In the genomic region with DNA sequence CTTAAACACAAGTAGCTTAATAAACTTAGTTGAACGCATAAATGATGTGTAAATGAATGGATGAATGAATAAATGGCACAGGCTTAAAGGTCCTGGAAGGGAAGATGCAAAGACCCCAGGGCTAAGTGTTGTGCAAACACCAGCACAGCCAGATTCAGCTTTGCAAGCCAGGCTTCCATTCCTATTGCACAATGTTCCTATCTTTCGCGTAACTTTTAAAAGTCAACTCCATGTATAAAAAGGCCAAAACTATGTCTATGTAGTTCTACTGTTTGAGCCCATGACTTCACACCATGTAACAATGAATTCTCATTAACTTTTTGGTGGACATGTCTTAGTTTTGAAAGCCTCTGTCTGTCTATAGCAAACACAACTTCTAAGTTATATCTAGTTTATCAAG, we compare ENCODE assay signal across 19 cellular contexts.
DNase-seq lines count a peak whose midpoint lies in the region; ATAC-seq, FAIRE-seq and TF ChIP-seq lines count a peak whose summit lies in the region.
"Had no signal": no experiment of that assay in that cellular context is flagged by ENCODE, and none has a peak within 500 bp of the region (broad histone marks: within the 10 kb centered on the region; RNA-seq: fewer than 3 reads in every experiment).

No MANE protein-coding gene starts in this region.

- no peak overlapping the region for H4K91ac ChIP-seq in IMR-90 (ENCODE audit: insufficient read depth, low read depth, low read length)
- no peak overlapping the region for H4K91ac ChIP-seq in H1 (replicated peaks; ENCODE audit: insufficient read length, low read length)

- H3K4me2 ChIP-seq in IMR-90 (ENCODE audit: low read depth, low read length) (no peak overlapping the region), H1 (ENCODE audit: insufficient read depth in 1 of 2, low read depth in 2 of 2, low read length in 2 of 2) (no peak overlapping the region)
- H3K4me2 ChIP-seq: A549 had no signal

- H2AK5ac ChIP-seq in IMR-90 (ENCODE audit: low read depth, low read length) (no peak overlapping the region), H1 (ENCODE audit: low read depth, low read length) (no peak overlapping the region)

- H2BK12ac ChIP-seq in H1 (ENCODE audit: low read depth, low read length): no peak overlapping the region

- H3K4me3 ChIP-seq in IMR-90 (ENCODE audit: insufficient read depth, low read depth, low read length): no peak overlapping the region
- H3K4me3 ChIP-seq in H1 (ENCODE audit: extremely low read depth in 1 of 4, insufficient read depth in 2 of 4, low read depth in 3 of 4, low read length in 4 of 4): no peak overlapping the region
- no peak overlapping the region for H3K4me3 ChIP-seq in fibroblast of the aortic adventitia (ENCODE audit: low read depth, low read length)
- H3K4me3 ChIP-seq in WERI-Rb-1 (ENCODE audit: low read depth, low read length): no peak overlapping the region
- H3K4me3 ChIP-seq: A549 had no signal

- H3K9ac ChIP-seq in IMR-90 (ENCODE audit: low read depth, low read length): no peak overlapping the region
- H3K9ac ChIP-seq in H1 (replicated peaks in 1 of 4; ENCODE audit: extremely low read depth in 1 of 4, low read depth in 3 of 4, low read length in 3 of 4): no peak overlapping the region

- H4K5ac ChIP-seq in IMR-90 (ENCODE audit: low read depth, low read length): no peak overlapping the region
- H4K5ac ChIP-seq in H1 (ENCODE audit: insufficient read length, low read depth, low read length): no peak overlapping the region

- intact Hi-C loops in IMR-90 (cut with micrococcal nuclease): no loop called here

- no peak for ATAC-seq in IMR-90 (ENCODE audit: low read depth)
- ATAC-seq in HG03469 (IDR thresholded peaks at IDR 0.05; ENCODE audit: unreplicated experiment): no peak
- ATAC-seq in HG02763 (IDR thresholded peaks at IDR 0.05; ENCODE audit: unreplicated experiment): no peak
- ATAC-seq: A549 had no signal

- no TSS peak for BruUV-seq in IMR-90 (replicated peaks; lab: Mats Ljungman, UMichigan)

- no peak overlapping the region for H3K18ac ChIP-seq in IMR-90 (ENCODE audit: low read depth, low read length)
- H3K18ac ChIP-seq in H1 (ENCODE audit: extremely low read depth, low read length): no peak overlapping the region

- H3K79me2 ChIP-seq in H1 (ENCODE audit: control insufficient read depth in 1 of 2, insufficient read depth in 2 of 2, low read length in 2 of 2): no peaks in the 10 kb centered on the region

- H3K56ac ChIP-seq in IMR-90 (ENCODE audit: extremely low read depth, insufficient read depth, low read length) (no peak overlapping the region), H1 (replicated peaks; ENCODE audit: insufficient read length, low read depth, low read length) (no peak overlapping the region)

- H2BK20ac ChIP-seq in IMR-90 (ENCODE audit: low read depth, low read length): no peak overlapping the region
- no peak overlapping the region for H2BK20ac ChIP-seq in H1 (ENCODE audit: low read length)

- H4K8ac ChIP-seq in IMR-90 (ENCODE audit: low read depth in 2 of 2, low read length in 2 of 2) (no peak overlapping the region), H1 (ENCODE audit: extremely low read depth, insufficient read depth, low read length) (no peak overlapping the region)

- H2BK120ac ChIP-seq in IMR-90 (ENCODE audit: low read depth, low read length) (no peak overlapping the region), H1 (replicated peaks; ENCODE audit: low read depth, low read length) (no peak overlapping the region)

- H4K20me1 ChIP-seq in IMR-90 (ENCODE audit: insufficient read depth, low read length): no peaks in the 10 kb centered on the region
- no peaks in the 10 kb centered on the region for H4K20me1 ChIP-seq in H1 (replicated peaks in 1 of 2; ENCODE audit: control insufficient read depth in 1 of 2, insufficient read depth in 2 of 2, low read length in 2 of 2)

- H2BK15ac ChIP-seq in IMR-90 (ENCODE audit: low read depth, low read length) (no peak overlapping the region), H1 (ENCODE audit: low read length) (no peak overlapping the region)

- H3K4ac ChIP-seq in IMR-90 (ENCODE audit: low read depth, low read length) (no peak overlapping the region), H1 (replicated peaks; ENCODE audit: insufficient read length, low read depth, low read length) (no peak overlapping the region)

- no peaks in the 10 kb centered on the region for H3K79me1 ChIP-seq in IMR-90 (ENCODE audit: low read depth in 1 of 2, low read length in 2 of 2)
- H3K79me1 ChIP-seq in H1 (ENCODE audit: low read depth, low read length): no peaks in the 10 kb centered on the region

- H3K27me3 ChIP-seq in IMR-90 (ENCODE audit: control insufficient read depth, insufficient read depth, low read length): no peaks in the 10 kb centered on the region
- no peaks in the 10 kb centered on the region for H3K27me3 ChIP-seq in H1 (replicated peaks in 1 of 4; ENCODE audit: control insufficient read depth in 3 of 4, extremely low read depth in 1 of 4, insufficient read depth in 3 of 4, low read length in 3 of 4)
- no peaks in the 10 kb centered on the region for H3K27me3 ChIP-seq in WERI-Rb-1 (ENCODE audit: insufficient read depth, low read depth, severe bottlenecking)

- DNase-seq in H54 (ENCODE audit: insufficient read length, low spot score) (no peak), IMR-90 (no peak), H1 (ENCODE audit: low read depth in 1 of 2, low spot score in 2 of 2) (no peak), fibroblast of the aortic adventitia (ENCODE audit: low read depth) (peak; percentile 60), GM12891 (ENCODE audit: insufficient read length, low spot score) (no peak), WERI-Rb-1 (no peak)
- DNase-seq: BE2C; CD4-positive, alpha-beta memory T cell; DMS153; DMS79 treated with DMSO at 0.1 percent for 48 hours; EL; H7 had no signal

- in situ Hi-C loops in IMR-90 (cut with MboI; ENCODE audit: low sequenced_read_pairs): no loop called here

- no peak for TF ChIP-seq EP300 in H1 (IDR thresholded peaks at IDR 0.05; ENCODE audit: borderline replicate concordance in 1 of 2, low read depth in 2 of 2, low read length in 2 of 2)

- CTCF ChIA-PET in IMR-90 (lab: Yijun Ruan, JAX): no interaction called here
- CTCF ChIA-PET in H1 (lab: Charles Lee; ENCODE audit: partially characterized antibody): interaction anchor here (1.9 kb wide), 1 partner anchor 12 kb away, joined by 4 read pairs; no protein-coding TSS in a partner anchor

- TF ChIP-seq CTCF in IMR-90 (conservative IDR thresholded peaks at IDR 0.05; ENCODE audit: low read depth, low read length): no peak
- TF ChIP-seq CTCF in H1 (IDR thresholded peaks at IDR 0.05; ENCODE audit: control extremely low read depth in 1 of 3, insufficient read depth in 1 of 3, low read depth in 1 of 3, low read length in 3 of 3): no peak
- no peak for TF ChIP-seq CTCF in fibroblast of the aortic adventitia (IDR thresholded peaks at IDR 0.05; ENCODE audit: insufficient read depth, low read length)
- TF ChIP-seq CTCF in WERI-Rb-1 (IDR thresholded peaks at IDR 0.05; ENCODE audit: low read depth, low read length): no peak

- POLR2A ChIA-PET in IMR-90 (lab: Charles Lee; ENCODE audit: unreplicated experiment): no interaction called here
- POLR2A ChIA-PET in H1 (lab: Charles Lee; ENCODE audit: partially characterized antibody): no interaction called here

- no peak overlapping the region for H3K27ac ChIP-seq in IMR-90 (ENCODE audit: insufficient read depth, low read length)
- H3K27ac ChIP-seq in H1 (ENCODE audit: low read depth, low read length): no peak overlapping the region
- H3K27ac ChIP-seq in WERI-Rb-1: no peak overlapping the region
- H3K27ac ChIP-seq: A549, C4-2B had no signal

- H2AFZ ChIP-seq in IMR-90 (replicated peaks; ENCODE audit: low read length, poor library complexity) (no peak overlapping the region), H1 (ENCODE audit: low read length) (no peak overlapping the region)

- TF ChIP-seq RAD21 in IMR-90 (IDR thresholded peaks at IDR 0.05; ENCODE audit: low read length) (no peak), H1 (IDR thresholded peaks at IDR 0.05 in 1 of 2, conservative IDR thresholded peaks at IDR 0.05 in 1 of 2; ENCODE audit: low read depth in 2 of 2, low read length in 2 of 2) (no peak)

- H3K9me3 ChIP-seq in IMR-90 (ENCODE audit: control insufficient read depth, insufficient read depth, low read length) (no peaks in the 10 kb centered on the region), H1 (ENCODE audit: insufficient read depth in 2 of 2, low read depth in 1 of 2, low read length in 1 of 2) (no peaks in the 10 kb centered on the region), WERI-Rb-1 (ENCODE audit: severe bottlenecking) (no peaks in the 10 kb centered on the region)
- H3K9me3 ChIP-seq: A549, BE2C had no signal

- no peaks in the 10 kb centered on the region for H3K4me1 ChIP-seq in IMR-90 (ENCODE audit: control insufficient read depth, insufficient read depth, low read length)
- no peaks in the 10 kb centered on the region for H3K4me1 ChIP-seq in H1 (replicated peaks in 1 of 4; ENCODE audit: control insufficient read depth in 3 of 4, insufficient read depth in 4 of 4, low read length in 3 of 4)
- H3K4me1 ChIP-seq: A549, BE2C had no signal

- FAIRE-seq in H54 (lab: Jason Lieb, UNC): peak; percentile 93
- no peak for FAIRE-seq in H1 (lab: Jason Lieb, UNC)
- FAIRE-seq in GM12891 (lab: Jason Lieb, UNC): no peak
- FAIRE-seq: A549, G401.6, GM12892, GM19239 had no signal

- H2BK5ac ChIP-seq in IMR-90 (ENCODE audit: low read depth, low read length, poor library complexity, severe bottlenecking): no peak overlapping the region
- H2BK5ac ChIP-seq in H1 (ENCODE audit: low read depth, low read length): no peak overlapping the region

- no peaks in the 10 kb centered on the region for H3K9me1 ChIP-seq in IMR-90 (ENCODE audit: insufficient read depth, low read length)

- no peaks in the 10 kb centered on the region for H3K36me3 ChIP-seq in IMR-90 (ENCODE audit: control insufficient read depth, insufficient read depth, low read length)
- no peaks in the 10 kb centered on the region for H3K36me3 ChIP-seq in H1 (ENCODE audit: control insufficient read depth in 2 of 4, insufficient read depth in 4 of 4, low read length in 3 of 4)
- H3K36me3 ChIP-seq in WERI-Rb-1: no peaks in the 10 kb centered on the region
- H3K36me3 ChIP-seq: BE2C had no signal

- no peaks in the 10 kb centered on the region for H3K23me2 ChIP-seq in H1 (ENCODE audit: low read depth, low read length)

- TF ChIP-seq POLR2A in H54 (IDR thresholded peaks at IDR 0.05; ENCODE audit: low read depth, low read length): no peak
- no peak for TF ChIP-seq POLR2A in IMR-90 (IDR thresholded peaks at IDR 0.05; ENCODE audit: low read depth, low read length)
- TF ChIP-seq POLR2A in H1 (IDR thresholded peaks at IDR 0.05; ENCODE audit: control extremely low read depth in 1 of 2, low read depth in 2 of 2, low read length in 2 of 2): no peak
- TF ChIP-seq POLR2A in GM12891 (IDR thresholded peaks at IDR 0.05; ENCODE audit: low read depth, low read length): no peak

- H3K23ac ChIP-seq in IMR-90 (ENCODE audit: low read depth, low read length): no peak overlapping the region
- H3K23ac ChIP-seq in H1 (ENCODE audit: insufficient read length): no peak overlapping the region

- H3K14ac ChIP-seq in IMR-90 (replicated peaks; ENCODE audit: low read depth, low read length) (no peak overlapping the region), H1 (ENCODE audit: insufficient read length) (no peak overlapping the region)

- dilution Hi-C loops in IMR-90 (cut with HindIII; ENCODE audit: low sequenced_read_pairs, unreplicated experiment): no loop called here

- H2AK9ac ChIP-seq in IMR-90 (replicated peaks; ENCODE audit: low read depth, low read length, poor library complexity): no peak overlapping the region

- WGBS in IMR-90 (ENCODE audit: extremely low coverage in 2 of 2, insufficient read length in 1 of 2), 2 experiments: no CpG with 5 or more reads among the region's 3 CpGs
- WGBS in H1 (ENCODE audit: extremely low coverage in 1 of 2, insufficient coverage in 1 of 2, insufficient read length in 1 of 2, insufficient replicate concordance in 2 of 2, low coverage in 1 of 2, low lambda C conversion rate in 2 of 2, missing lambda C conversion rate in 1 of 2), 2 experiments: 96% methylated on average over 3 of the region's 3 CpGs; no CpG with 5 or more reads in 1 of the 2 experiments
